7 cellular contexts compared by ENCODE assay signal in genomic region chr18:35030234-35030989, GRCh38. TPM values are rescaled to one million over a fixed set of nuclear protein-coding genes. Genes with fewer than 3 reads are reported as not detected.
DNase-seq lines count a peak whose midpoint lies in the region; ATAC-seq lines count a peak whose summit lies in the region.

No MANE protein-coding gene starts in this region.

- peaks cover 5% of the 10 kb centered on the region for H3K36me3 Mint-ChIP-seq in activated CD8-positive, alpha-beta T cell treated with anti-CD3 and anti-CD28 coated beads, Interleukin-2, amount 10 ng/mL, durations not matched to agents 7 days and 5 days (ENCODE audit: low read depth)
- peaks cover 0 to 7% (median 0%) of the 10 kb centered on the region in 5 donors for H3K36me3 Mint-ChIP-seq in naive thymus-derived CD4-positive, alpha-beta T cell

- H3K4me1 Mint-ChIP-seq in activated CD8-positive, alpha-beta T cell treated with anti-CD3 and anti-CD28 coated beads, Interleukin-2, amount 10 ng/mL, durations not matched to agents 7 days and 5 days (ENCODE audit: low read depth): peaks cover 42% of the 10 kb centered on the region
- peaks cover 34 to 75% (median 69%) of the 10 kb centered on the region in 7 donors for H3K4me1 Mint-ChIP-seq in naive thymus-derived CD4-positive, alpha-beta T cell

- peak overlapping the region; percentile 99 for H3K27ac Mint-ChIP-seq in activated CD8-positive, alpha-beta T cell treated with anti-CD3 and anti-CD28 coated beads, Interleukin-2, amount 10 ng/mL, durations not matched to agents 7 days and 5 days
- H3K27ac Mint-ChIP-seq in naive thymus-derived CD4-positive, alpha-beta T cell: peak overlapping the region; percentile 89 to 98 (median 96)

- ATAC-seq in GM19035 (IDR thresholded peaks at IDR 0.05; ENCODE audit: unreplicated experiment): peak; percentile 48
- ATAC-seq in HG02840 (IDR thresholded peaks at IDR 0.05; ENCODE audit: low FRiP score, unreplicated experiment): peak; percentile 34
- peak; percentile 66 for ATAC-seq in activated CD8-positive, alpha-beta T cell treated with anti-CD3 and anti-CD28 coated beads, Interleukin-2, amount 10 ng/mL, durations not matched to agents 7 days and 5 days
- ATAC-seq in naive thymus-derived CD4-positive, alpha-beta T cell: peak; percentile 75
- ATAC-seq in HG02623 (IDR thresholded peaks at IDR 0.05; ENCODE audit: unreplicated experiment): no peak

- peak overlapping the region; percentile 77 for H3K4me3 Mint-ChIP-seq in activated CD8-positive, alpha-beta T cell treated with anti-CD3 and anti-CD28 coated beads, Interleukin-2, amount 10 ng/mL, durations not matched to agents 7 days and 5 days
- H3K4me3 Mint-ChIP-seq in naive thymus-derived CD4-positive, alpha-beta T cell: peak overlapping the region; percentile 78 to 93 (median 88)

- H3K27ac ChIP-seq in naive thymus-derived CD4-positive, alpha-beta T cell (ENCODE audit: low read depth, low read length): peak overlapping the region; percentile 79

- DNase-seq in activated CD8-positive, alpha-beta T cell treated with anti-CD3 and anti-CD28 coated beads, Interleukin-2, amount 10 ng/mL, durations not matched to agents 7 days and 5 days: peak; percentile 46
- peak in 7 of 9 donors; percentile 64 to 82 (median 74) for DNase-seq in naive thymus-derived CD4-positive, alpha-beta T cell
- DNase-seq in kidney glomerular epithelial cell (lab: John Stamatoyannopoulos, UW) (no peak), ACHN (no peak)

- intact Hi-C loops in naive thymus-derived CD4-positive, alpha-beta T cell (cut with micrococcal nuclease): loop anchor here (1.0 to 2.0 kb wide), 3 partner anchors 11 to 314 kb away; partner anchors contain the start of genes MAPRE2 (in 2 of the 2), ZNF24 (in 1 of the 2) and ZNF397 (in 1 of the 2)

- CTCF ChIA-PET in activated CD8-positive, alpha-beta T cell treated with anti-CD3 and anti-CD28 coated beads, Interleukin-2, amount 10 ng/mL, durations not matched to agents 7 days and 5 days (lab: Charles Lee): interaction anchor here (0.9 to 9.2 kb wide), 23 partner anchors 10 to 467 kb away, joined by 3 to 160 read pairs (median 5); partner anchors contain the start of genes INO80C, MAPRE2 and ZNF24
- CTCF ChIA-PET in naive thymus-derived CD4-positive, alpha-beta T cell (lab: Charles Lee): interaction anchor here (0.6 to 8.0 kb wide), 8 partner anchors 10 to 201 kb away, joined by 3 to 89 read pairs (median 6); partner anchors contain the start of gene MAPRE2

- peaks cover 34 to 53% of the 10 kb centered on the region in 2 donors for H3K4me1 ChIP-seq in naive thymus-derived CD4-positive, alpha-beta T cell (ENCODE audit: control insufficient read depth in 2 of 2, insufficient read depth in 2 of 2, low read length in 2 of 2)

- no peaks in the 10 kb centered on the region for H3K9me3 ChIP-seq in naive thymus-derived CD4-positive, alpha-beta T cell (ENCODE audit: control insufficient read depth in 2 of 3, low read length in 3 of 3)

- POLR2A ChIA-PET in activated CD8-positive, alpha-beta T cell treated with anti-CD3 and anti-CD28 coated beads, Interleukin-2, amount 10 ng/mL, durations not matched to agents 7 days and 5 days (lab: Charles Lee): interaction anchor here (0.9 to 5.8 kb wide), 7 partner anchors 9 to 260 kb away, joined by 3 to 117 read pairs (median 3); partner anchors contain the start of genes MAPRE2 and ZSCAN30
- POLR2A ChIA-PET in naive thymus-derived CD4-positive, alpha-beta T cell (lab: Charles Lee): interaction anchor here (0.6 to 9.1 kb wide), 14 partner anchors 10 to 467 kb away, joined by 3 to 169 read pairs (median 4); partner anchors contain the start of genes INO80C, MAPRE2 and ZSCAN30

- H3K27me3 ChIP-seq in naive thymus-derived CD4-positive, alpha-beta T cell (ENCODE audit: control insufficient read depth in 2 of 2, insufficient read depth in 2 of 2, low read length in 2 of 2): no peaks in the 10 kb centered on the region

- no peaks in the 10 kb centered on the region for H3K36me3 ChIP-seq in naive thymus-derived CD4-positive, alpha-beta T cell (ENCODE audit: control insufficient read depth in 2 of 3, insufficient read depth in 3 of 3, low read length in 3 of 3)

- peaks cover 4% of the 10 kb centered on the region for H3K9me3 Mint-ChIP-seq in activated CD8-positive, alpha-beta T cell treated with anti-CD3 and anti-CD28 coated beads, Interleukin-2, amount 10 ng/mL, durations not matched to agents 7 days and 5 days (ENCODE audit: insufficient read depth)
- H3K9me3 Mint-ChIP-seq in naive thymus-derived CD4-positive, alpha-beta T cell: peaks cover 0 to 3% (median 0%) of the 10 kb centered on the region in 11 donors

- peak overlapping the region; percentile 41 for H3K4me3 ChIP-seq in naive thymus-derived CD4-positive, alpha-beta T cell (ENCODE audit: low read length)

- H3K27me3 Mint-ChIP-seq in activated CD8-positive, alpha-beta T cell treated with anti-CD3 and anti-CD28 coated beads, Interleukin-2, amount 10 ng/mL, durations not matched to agents 7 days and 5 days (ENCODE audit: low read depth): no peaks in the 10 kb centered on the region
- no peaks in the 10 kb centered on the region for H3K27me3 Mint-ChIP-seq in naive thymus-derived CD4-positive, alpha-beta T cell

- in situ Hi-C loops in ACHN (cut with HindIII; ENCODE audit: low pct_ligation_motif_present, low pct_unique_long_range_greater_than_20kb, low sequenced_read_pairs): no loop called here

RNA-seq across cellular contexts. Expression of gene MAPRE2, which starts 10.8 kb away (rescaled TPM):
- total RNA-seq in activated CD8-positive, alpha-beta T cell treated with anti-CD3 and anti-CD28 coated beads, Interleukin-2, amount 10 ng/mL, durations not matched to agents 7 days and 5 days: 10 to 100 TPM; 49.0 to 53.6 TPM
- total RNA-seq in naive thymus-derived CD4-positive, alpha-beta T cell: 10 to 100 TPM; 44.7 to 84.4 (median 63.5) TPM
- 10 to 100 TPM; 82.6 to 84.3 TPM for polyA plus RNA-seq in naive thymus-derived CD4-positive, alpha-beta T cell

Comparison
In these comparisons a context has a peak if more than half of its experiments do, and no peak if none do; other contexts are left out.
1. DNase-seq: peak in activated CD8-positive, alpha-beta T cell treated with anti-CD3 and anti-CD28 coated beads, Interleukin-2, amount 10 ng/mL, durations not matched to agents 7 days and 5 days (single experiment) and naive thymus-derived CD4-positive, alpha-beta T cell (7 of 9); none in kidney glomerular epithelial cell (single experiment) and ACHN (single experiment).